24 cellular contexts compared by ENCODE assay signal in the genomic region with DNA sequence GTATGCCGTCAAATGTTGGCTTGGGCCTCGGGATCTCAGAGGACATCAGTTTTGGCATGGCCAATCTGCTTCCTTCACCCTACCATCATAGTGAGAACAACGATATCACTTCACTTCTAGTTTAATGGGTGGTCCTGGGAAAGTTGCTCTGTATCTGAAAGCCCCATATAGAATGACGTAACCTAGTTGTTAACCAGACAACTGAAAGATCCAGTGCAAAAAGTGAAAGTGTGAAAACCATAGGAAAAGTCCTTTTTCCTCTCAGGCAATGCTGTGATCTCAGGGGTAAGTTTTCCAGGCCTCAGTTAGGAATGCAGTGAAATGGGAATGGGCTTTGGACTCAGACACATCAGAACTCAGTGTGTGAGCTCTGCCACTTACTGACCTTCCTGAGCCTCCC. TPM values are rescaled to one million over a fixed set of nuclear protein-coding genes. Genes with fewer than 3 reads are reported as not detected.
DNase-seq lines count a peak whose midpoint lies in the region; ATAC-seq and TF ChIP-seq lines count a peak whose summit lies in the region.
"Had no signal": no experiment of that assay in that cellular context is flagged by ENCODE, and none has a peak within 500 bp of the region (broad histone marks: within the 10 kb centered on the region; RNA-seq: fewer than 3 reads in every experiment).

No MANE protein-coding gene starts in this region.

- H3K9me3 ChIP-seq in body of pancreas = no peaks in the 10 kb centered on the region
- H3K9me3 ChIP-seq: A549 had no signal

- ATAC-seq in GM23338 = no peak
- no peak for ATAC-seq in body of pancreas
- ATAC-seq: Panc1 had no signal

- no peaks in the 10 kb centered on the region for H3F3A ChIP-seq in GM23338 (replicated peaks; ENCODE audit: low read depth)

- H2AFZ ChIP-seq in GM23338 = peak overlapping the region; percentile 47; the same call in 1 of the 2 replicates

- 0 out of 2 replicates have a peak, but pooled peaks cover 7% of the 10 kb centered on the region for H3K4me1 ChIP-seq in GM23338 (ENCODE audit: insufficient read depth)
- H3K4me1 ChIP-seq in body of pancreas = peaks cover 31% of the 10 kb centered on the region
- H3K4me1 ChIP-seq: A549 had no signal

- no peak overlapping the region for H3K27ac Mint-ChIP-seq in GM23338
- H3K27ac Mint-ChIP-seq: B cell, CD14-positive monocyte, HFFc6 had no signal

- H3K27me3 ChIP-seq in GM23338 (ENCODE audit: insufficient read depth) (no peaks in the 10 kb centered on the region), body of pancreas (no peaks in the 10 kb centered on the region)

- peaks cover 6% of the 10 kb centered on the region for H3K27me3 Mint-ChIP-seq in GM23338 (ENCODE audit: insufficient read depth, low read depth, poor library complexity)

- H3K9me3 Mint-ChIP-seq in GM23338 = no peaks in the 10 kb centered on the region
- H3K9me3 Mint-ChIP-seq: CD14-positive monocyte, HFFc6 had no signal

- H3K36me3 ChIP-seq in GM23338 (ENCODE audit: insufficient read depth) (no peaks in the 10 kb centered on the region), body of pancreas (replicated peaks in 1 of 2; ENCODE audit: insufficient read depth in 1 of 2, low read depth in 2 of 2) (no peaks in the 10 kb centered on the region)

- no peaks in the 10 kb centered on the region; the same call in 1 of the 2 replicates for H3K9me2 ChIP-seq in GM23338 (ENCODE audit: insufficient read depth)

- no peaks in the 10 kb centered on the region for H3K79me2 ChIP-seq in GM23338 (replicated peaks; ENCODE audit: insufficient read depth)

- TF ChIP-seq POLR2A in body of pancreas (IDR thresholded peaks at IDR 0.05) = no peak

- no peak overlapping the region for H3K4me2 ChIP-seq in GM23338
- H3K4me2 ChIP-seq: A549, KMS-11 had no signal

- intact Hi-C loops in body of pancreas (cut with DNase I) = no loop called here

- WGBS in body of pancreas, 2 donors = 87% methylated on average over 4 of the region's 4 CpGs

- no peak for TF ChIP-seq CTCF in GM23338 (conservative IDR thresholded peaks at IDR 0.05; ENCODE audit: low read depth in 2 of 2)
- no peak for TF ChIP-seq CTCF in body of pancreas (IDR thresholded peaks at IDR 0.05)

- peaks cover 10% of the 10 kb centered on the region for H3K4me1 Mint-ChIP-seq in GM23338

- no peaks in the 10 kb centered on the region for H3K36me3 Mint-ChIP-seq in GM23338 (ENCODE audit: low read depth)
- H3K36me3 Mint-ChIP-seq: CD14-positive monocyte had no signal

- H3K4me3 Mint-ChIP-seq in GM23338 = no peak overlapping the region
- H3K4me3 Mint-ChIP-seq: B cell, CD14-positive monocyte, HFFc6 had no signal

- no peak overlapping the region for H3K27ac ChIP-seq in GM23338 (ENCODE audit: low read depth)
- H3K27ac ChIP-seq in body of pancreas = peak overlapping the region in 3 of 4 donors; percentile 4 to 66 (median 64)
- H3K27ac ChIP-seq: A549, HL-60, KMS-11 had no signal

- H3K4me3 ChIP-seq in GM23338 = no peak overlapping the region
- no peak overlapping the region for H3K4me3 ChIP-seq in body of pancreas
- H3K4me3 ChIP-seq: A549, GM12878 had no signal

- no peaks in the 10 kb centered on the region for H4K20me1 ChIP-seq in GM23338 (replicated peaks; ENCODE audit: insufficient read depth)

- no peak for DNase-seq in GM23338 (ENCODE audit: low spot score)
- no peak for DNase-seq in body of pancreas
- peak; percentile 10 for DNase-seq in inferior parietal cortex (ENCODE audit: extremely low spot score)
- DNase-seq in pons (ENCODE audit: low spot score) = peak; percentile 45
- no peak for DNase-seq in amygdala (lab: John Stamatoyannopoulos, UW)
- DNase-seq in dedifferentiated amniotic fluid mesenchymal stem cell (ENCODE audit: extremely low spot score) = no peak
- DNase-seq in HuH-7.5 (ENCODE audit: low spot score) = no peak
- no peak for DNase-seq in NCI-H2107 treated with DMSO at 0.1 percent for 48 hours (lab: John Stamatoyannopoulos, UW; ENCODE audit: unreplicated experiment)
- DNase-seq: DMS79, H7, HFFc6, NCI-H1105, NCI-H2029, NCI-H226, NCI-H524, NCI-H774, SIG-M5 had no signal

TF ChIP-seq in GM23338, 12 proteins besides CTCF, POLR2A, EP300 and RAD21 (continues in another document):
- TF ChIP-seq NANOG (IDR thresholded peaks at IDR 0.05; ENCODE audit: borderline replicate concordance) (no peak), EZH2 (IDR thresholded peaks at IDR 0.05; ENCODE audit: low read depth, unreplicated experiment) (no peak), EZH2phosphoT487 (IDR thresholded peaks at IDR 0.05; ENCODE audit: unreplicated experiment) (no peak), JUNB (IDR thresholded peaks at IDR 0.05; ENCODE audit: unreplicated experiment) (no peak), CREB1 (CRISPR knock-in tag; IDR thresholded peaks at IDR 0.05; ENCODE audit: low read depth) (no peak), ZNF114 (CRISPR knock-in tag; IDR thresholded peaks at IDR 0.05) (no peak), ZNF331 (CRISPR knock-in tag; IDR thresholded peaks at IDR 0.05; ENCODE audit: low read depth) (no peak), POLR2AphosphoS5 (IDR thresholded peaks at IDR 0.05; ENCODE audit: low read depth) (no peak)
- TF ChIP-seq, protein P1, sequence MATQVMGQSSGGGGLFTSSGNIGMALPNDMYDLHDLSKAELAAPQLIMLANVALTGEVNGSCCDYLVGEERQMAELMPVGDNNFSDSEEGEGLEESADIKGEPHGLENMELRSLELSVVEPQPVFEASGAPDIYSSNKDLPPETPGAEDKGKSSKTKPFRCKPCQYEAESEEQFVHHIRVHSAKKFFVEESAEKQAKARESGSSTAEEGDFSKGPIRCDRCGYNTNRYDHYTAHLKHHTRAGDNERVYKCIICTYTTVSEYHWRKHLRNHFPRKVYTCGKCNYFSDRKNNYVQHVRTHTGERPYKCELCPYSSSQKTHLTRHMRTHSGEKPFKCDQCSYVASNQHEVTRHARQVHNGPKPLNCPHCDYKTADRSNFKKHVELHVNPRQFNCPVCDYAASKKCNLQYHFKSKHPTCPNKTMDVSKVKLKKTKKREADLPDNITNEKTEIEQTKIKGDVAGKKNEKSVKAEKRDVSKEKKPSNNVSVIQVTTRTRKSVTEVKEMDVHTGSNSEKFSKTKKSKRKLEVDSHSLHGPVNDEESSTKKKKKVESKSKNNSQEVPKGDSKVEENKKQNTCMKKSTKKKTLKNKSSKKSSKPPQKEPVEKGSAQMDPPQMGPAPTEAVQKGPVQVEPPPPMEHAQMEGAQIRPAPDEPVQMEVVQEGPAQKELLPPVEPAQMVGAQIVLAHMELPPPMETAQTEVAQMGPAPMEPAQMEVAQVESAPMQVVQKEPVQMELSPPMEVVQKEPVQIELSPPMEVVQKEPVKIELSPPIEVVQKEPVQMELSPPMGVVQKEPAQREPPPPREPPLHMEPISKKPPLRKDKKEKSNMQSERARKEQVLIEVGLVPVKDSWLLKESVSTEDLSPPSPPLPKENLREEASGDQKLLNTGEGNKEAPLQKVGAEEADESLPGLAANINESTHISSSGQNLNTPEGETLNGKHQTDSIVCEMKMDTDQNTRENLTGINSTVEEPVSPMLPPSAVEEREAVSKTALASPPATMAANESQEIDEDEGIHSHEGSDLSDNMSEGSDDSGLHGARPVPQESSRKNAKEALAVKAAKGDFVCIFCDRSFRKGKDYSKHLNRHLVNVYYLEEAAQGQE (IDR thresholded peaks at IDR 0.05; ENCODE audit: unreplicated experiment) = no peak
- TF ChIP-seq, protein P2, sequence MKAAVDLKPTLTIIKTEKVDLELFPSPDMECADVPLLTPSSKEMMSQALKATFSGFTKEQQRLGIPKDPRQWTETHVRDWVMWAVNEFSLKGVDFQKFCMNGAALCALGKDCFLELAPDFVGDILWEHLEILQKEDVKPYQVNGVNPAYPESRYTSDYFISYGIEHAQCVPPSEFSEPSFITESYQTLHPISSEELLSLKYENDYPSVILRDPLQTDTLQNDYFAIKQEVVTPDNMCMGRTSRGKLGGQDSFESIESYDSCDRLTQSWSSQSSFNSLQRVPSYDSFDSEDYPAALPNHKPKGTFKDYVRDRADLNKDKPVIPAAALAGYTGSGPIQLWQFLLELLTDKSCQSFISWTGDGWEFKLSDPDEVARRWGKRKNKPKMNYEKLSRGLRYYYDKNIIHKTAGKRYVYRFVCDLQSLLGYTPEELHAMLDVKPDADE (IDR thresholded peaks at IDR 0.05) = no peak

RNA-seq across cellular contexts. Expression of a gene that starts 18.6 kb away (rescaled TPM):
- 48.9 and 51.0 TPM in 2 replicates for total RNA-seq in GM23338 (2014; rRNA removed; shearing (Covaris generic))
- polyA plus RNA-seq in GM23338 (2016; fragmentation: Nextera tagmentation; extraction: Ambion mirVana) = 69.2 and 73.4 TPM in 2 replicates
- 100 to 1,000 TPM; 116 to 138 TPM for total RNA-seq in body of pancreas

Comparison
In these comparisons a context has a peak if more than half of its experiments do, and no peak if none do; other contexts are left out.
1. DNase-seq: peak in inferior parietal cortex (single experiment) and pons (single experiment); none in GM23338 (single experiment), body of pancreas (0 of 4), amygdala (0 of 56), dedifferentiated amniotic fluid mesenchymal stem cell (single experiment), HuH-7.5 (single experiment) and NCI-H2107 treated with DMSO at 0.1 percent for 48 hours (single experiment).